In genomic region chr6:32873947-32874346, GRCh38 we compare ENCODE assay signal across 1 cellular context. TPM values are rescaled to one million over a fixed set of nuclear protein-coding genes. Genes with fewer than 3 reads are reported as not detected.
"Had no signal": no experiment of that assay in that cellular context is flagged by ENCODE, and none has a peak within 500 bp of the region (broad histone marks: within the 10 kb centered on the region; RNA-seq: fewer than 3 reads in every experiment).

No MANE protein-coding gene starts in this region.

RNA-seq across cellular contexts. Expression of gene PSMB8, which starts 30.1 kb away (rescaled TPM):
- total RNA-seq: G401 had no signal

RNA-seq across cellular contexts. Expression of gene HLA-DOB, which starts 57.1 kb away (rescaled TPM):
- total RNA-seq: G401 had no signal
